9 cellular contexts compared by ENCODE assay signal in genomic region chr1:85465791-85466134, GRCh38. TPM values are rescaled to one million over a fixed set of nuclear protein-coding genes. Genes with fewer than 3 reads are reported as not detected.
DNase-seq lines count a peak whose midpoint lies in the region; ATAC-seq and TF ChIP-seq lines count a peak whose summit lies in the region.
"Had no signal": no experiment of that assay in that cellular context is flagged by ENCODE, and none has a peak within 500 bp of the region (broad histone marks: within the 10 kb centered on the region; RNA-seq: fewer than 3 reads in every experiment).

No MANE protein-coding gene starts in this region.

- H3K36me3 Mint-ChIP-seq in MCF 10A (ENCODE audit: insufficient read depth, unreplicated experiment) (no peaks in the 10 kb centered on the region), mesothelial cell of epicardium (no peaks in the 10 kb centered on the region)

- H3K9me3 Mint-ChIP-seq in MCF 10A (ENCODE audit: unreplicated experiment) (no peaks in the 10 kb centered on the region), mesothelial cell of epicardium (no peaks in the 10 kb centered on the region)

- BruUV-seq in MCF 10A (replicated peaks; lab: Mats Ljungman, UMichigan), result no TSS peak

- CTCF ChIA-PET in MCF 10A (lab: Yijun Ruan, JAX) (interaction anchor here (0.8 to 1.9 kb wide), 7 partner anchors 13 to 226 kb away, joined by 3 to 10 read pairs (median 4); partner anchors contain the start of gene CCN1), HEK293T (lab: Yijun Ruan, JAX) (interaction anchor here (1.3 kb wide), 1 partner anchor 116 kb away, joined by 4 read pairs; no protein-coding TSS in a partner anchor)

- POLR2A ChIA-PET in MCF 10A (lab: Yijun Ruan, JAX), result interaction anchor here (0.7 to 2.2 kb wide), 13 partner anchors 8 to 206 kb away, joined by 3 to 16 read pairs (median 5); partner anchors contain the start of genes BCL10, C1orf52 and CCN1
- POLR2A ChIA-PET in HEK293T (lab: Yijun Ruan, JAX), result interaction anchor here (1.0 to 3.1 kb wide), 5 partner anchors 9 to 157 kb away, joined by 3 to 18 read pairs (median 4); partner anchors contain the start of gene CCN1

- no peaks in the 10 kb centered on the region for H3K27me3 Mint-ChIP-seq in MCF 10A (ENCODE audit: insufficient read depth, unreplicated experiment)
- H3K27me3 Mint-ChIP-seq in mesothelial cell of epicardium (ENCODE audit: low read depth), result no peaks in the 10 kb centered on the region

- peak overlapping the region; percentile 88 for H3K4me3 ChIP-seq in HFF-Myc (replicated peaks; ENCODE audit: low read depth, low read length)

- H3K27ac Mint-ChIP-seq in MCF 10A (ENCODE audit: low read depth, unreplicated experiment) (no peak overlapping the region), mesothelial cell of epicardium (peak overlapping the region; percentile 64)

- peaks cover 11% of the 10 kb centered on the region for H3K4me1 Mint-ChIP-seq in MCF 10A (ENCODE audit: insufficient read depth, unreplicated experiment)
- peaks cover 24% of the 10 kb centered on the region for H3K4me1 Mint-ChIP-seq in mesothelial cell of epicardium

- intact Hi-C loops in MCF 10A (cut with micrococcal nuclease), result loop anchor here (2.0 to 10.0 kb wide), 2 partner anchors 59 to 141 kb away; no protein-coding TSS in a partner anchor

- no peak for TF ChIP-seq CTCF in 22Rv1 (IDR thresholded peaks at IDR 0.05)
- TF ChIP-seq CTCF in HFF-Myc (IDR thresholded peaks at IDR 0.05; ENCODE audit: low read depth, low read length, missing control alignments), result no peak
- no peak for TF ChIP-seq CTCF in MCF 10A (IDR thresholded peaks at IDR 0.05; ENCODE audit: unreplicated experiment)
- no peak for TF ChIP-seq CTCF in mesothelial cell of epicardium (IDR thresholded peaks at IDR 0.05; ENCODE audit: unreplicated experiment)

- DNase-seq in HFF-Myc (ENCODE audit: extremely low read depth, low read depth), result no peak
- no peak for DNase-seq in MCF 10A (ENCODE audit: unreplicated experiment)
- DNase-seq in mesothelial cell of epicardium (ENCODE audit: low spot score in 2 of 2, unreplicated experiment in 2 of 2), result no peak
- DNase-seq in HEK293T (ENCODE audit: extremely low spot score), result no peak
- DNase-seq in H4 (ENCODE audit: low spot score), result no peak
- DNase-seq: effector memory CD4-positive, alpha-beta T cell had no signal

- H3K4me3 Mint-ChIP-seq in MCF 10A (ENCODE audit: unreplicated experiment) (peak overlapping the region; percentile 57), mesothelial cell of epicardium (peak overlapping the region; percentile 62)

- peak overlapping the region; percentile 90 for H3K27ac ChIP-seq in 22Rv1

- ATAC-seq in GM18868 (IDR thresholded peaks at IDR 0.05; ENCODE audit: unreplicated experiment) (no peak), GM21825 (IDR thresholded peaks at IDR 0.05; ENCODE audit: unreplicated experiment) (no peak)

TF ChIP-seq in HEK293T, 16 proteins besides CTCF, POLR2A, EP300 and RAD21:
- TF ChIP-seq FOXA1 (IDR thresholded peaks at IDR 0.05) (no peak), TARDBP (IDR thresholded peaks at IDR 0.05) (no peak), ZNF384 (IDR thresholded peaks at IDR 0.05) (no peak), CTBP1 (IDR thresholded peaks at IDR 0.05; ENCODE audit: borderline replicate concordance) (no peak), BHLHE40 (IDR thresholded peaks at IDR 0.05; ENCODE audit: borderline replicate concordance) (no peak), FOXM1 (IDR thresholded peaks at IDR 0.05; ENCODE audit: borderline replicate concordance) (no peak), SP1 (IDR thresholded peaks at IDR 0.05) (no peak), HDGF (IDR thresholded peaks at IDR 0.05; ENCODE audit: borderline replicate concordance) (no peak)
- TF ChIP-seq, protein P1, sequence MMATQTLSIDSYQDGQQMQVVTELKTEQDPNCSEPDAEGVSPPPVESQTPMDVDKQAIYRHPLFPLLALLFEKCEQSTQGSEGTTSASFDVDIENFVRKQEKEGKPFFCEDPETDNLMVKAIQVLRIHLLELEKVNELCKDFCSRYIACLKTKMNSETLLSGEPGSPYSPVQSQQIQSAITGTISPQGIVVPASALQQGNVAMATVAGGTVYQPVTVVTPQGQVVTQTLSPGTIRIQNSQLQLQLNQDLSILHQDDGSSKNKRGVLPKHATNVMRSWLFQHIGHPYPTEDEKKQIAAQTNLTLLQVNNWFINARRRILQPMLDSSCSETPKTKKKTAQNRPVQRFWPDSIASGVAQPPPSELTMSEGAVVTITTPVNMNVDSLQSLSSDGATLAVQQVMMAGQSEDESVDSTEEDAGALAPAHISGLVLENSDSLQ (IDR thresholded peaks at IDR 0.05), result no peak

RNA-seq across cellular contexts. Expression of gene DDAH1, which starts 0.8 kb away (rescaled TPM):
- total RNA-seq in MCF 10A (2022), result 4.3 and 7.9 TPM in 2 replicates
- total RNA-seq in mesothelial cell of epicardium, result 26.1 to 28.9 TPM (median 27.3 TPM) in 3 replicates
- total RNA-seq in H4 (2014; rRNA removed; shearing (Covaris generic)), result 4.3 and 6.1 TPM in 2 replicates
